Comparison of ENCODE assay signal across 21 cellular contexts in genomic region chr1:178172939-178173338, GRCh38.
DNase-seq lines count a peak whose midpoint lies in the region; ATAC-seq, FAIRE-seq and TF ChIP-seq lines count a peak whose summit lies in the region.
"Had no signal": no experiment of that assay in that cellular context is flagged by ENCODE, and none has a peak within 500 bp of the region (broad histone marks: within the 10 kb centered on the region; RNA-seq: fewer than 3 reads in every experiment).

No MANE protein-coding gene starts in this region.

- no peak overlapping the region for H3K4me2 ChIP-seq in fibroblast of lung (ENCODE audit: extremely low read depth, insufficient read depth, low read length)
- H3K4me2 ChIP-seq in trophoblast cell (ENCODE audit: low read length): no peak overlapping the region
- H3K4me2 ChIP-seq: BLaER1 treated with 17β-estradiol and CSF1 and Interleukin-3, amounts not matched to agents 10 nM and 100 nM had no signal

- no peak overlapping the region for H3K4ac ChIP-seq in trophoblast cell (ENCODE audit: low read depth, low read length)

- no peak overlapping the region for H3K14ac ChIP-seq in trophoblast cell (ENCODE audit: low read length)

- H4K20me1 ChIP-seq in fibroblast of lung (ENCODE audit: control insufficient read depth, extremely low read depth, insufficient read depth, low read length): no peaks in the 10 kb centered on the region

- no peak overlapping the region for H3K18ac ChIP-seq in trophoblast cell (ENCODE audit: low read length)

- no peaks in the 10 kb centered on the region for H3K36me3 ChIP-seq in adipocyte (ENCODE audit: control insufficient read depth, insufficient read depth, low read length, severe bottlenecking)
- H3K36me3 ChIP-seq in fibroblast of lung (ENCODE audit: control insufficient read depth, insufficient read depth, low read length): no peaks in the 10 kb centered on the region
- H3K36me3 ChIP-seq in trophoblast cell (ENCODE audit: control insufficient read depth in 1 of 2, insufficient read depth in 2 of 2, low read length in 2 of 2): no peaks in the 10 kb centered on the region
- H3K36me3 ChIP-seq: BLaER1 treated with 17β-estradiol and CSF1 and Interleukin-3, amounts not matched to agents 10 nM and 100 nM; gastrocnemius medialis; neutrophil had no signal

- H3K79me2 ChIP-seq in fibroblast of lung (ENCODE audit: control insufficient read depth, insufficient read depth, low read length) (peaks cover 17% of the 10 kb centered on the region), trophoblast cell (ENCODE audit: control insufficient read depth, insufficient read depth, low read length, poor library complexity) (no peaks in the 10 kb centered on the region)

- no peak for ATAC-seq in activated CD8-positive, alpha-beta T cell treated with anti-CD3 and anti-CD28 coated beads for 36 hours
- ATAC-seq: activated CD8-positive, alpha-beta T cell treated with anti-CD3 and anti-CD28 coated beads, Interleukin-2, amount 10 ng/mL, durations not matched to agents 7 days and 5 days; effector memory CD8-positive, alpha-beta T cell; gastrocnemius medialis; sciatic nerve had no signal

- H3K9me3 ChIP-seq in adipocyte (ENCODE audit: control insufficient read depth, low read length): no peaks in the 10 kb centered on the region
- no peaks in the 10 kb centered on the region for H3K9me3 ChIP-seq in fibroblast of lung (ENCODE audit: control insufficient read depth, insufficient read depth, low read depth, low read length)
- no peaks in the 10 kb centered on the region for H3K9me3 ChIP-seq in trophoblast cell (ENCODE audit: insufficient read depth, low read depth, low read length)
- H3K9me3 ChIP-seq: BLaER1 treated with 17β-estradiol and CSF1 and Interleukin-3, amounts not matched to agents 10 nM and 100 nM; gastrocnemius medialis; neutrophil; testis had no signal

- H3K4me3 Mint-ChIP-seq in activated CD8-positive, alpha-beta T cell treated with anti-CD3 and anti-CD28 coated beads for 36 hours: no peak overlapping the region
- H3K4me3 Mint-ChIP-seq: activated CD8-positive, alpha-beta T cell treated with anti-CD3 and anti-CD28 coated beads, Interleukin-2, amount 10 ng/mL, durations not matched to agents 7 days and 5 days; effector memory CD8-positive, alpha-beta T cell; mesothelial cell of epicardium had no signal

- DNase-seq in H54 (ENCODE audit: insufficient read length, low spot score) (no peak), adipocyte (ENCODE audit: low read depth) (peak; percentile 48), fibroblast of lung (ENCODE audit: low read depth in 2 of 2) (peak; percentile 47 to 77), trophoblast cell (peak; percentile 56 to 91), RPMI8226 (no peak), cortex of kidney (lab: John Stamatoyannopoulos, UW) (no peak)
- DNase-seq in activated CD8-positive, alpha-beta T cell treated with anti-CD3 and anti-CD28 coated beads for 36 hours: no peak
- no peak for DNase-seq in activated CD4-positive, alpha-beta T cell treated with anti-CD3 and anti-CD28 coated beads, Interleukin-2, amount 50 U/mL, for 4 hours
- DNase-seq: activated CD8-positive, alpha-beta T cell treated with anti-CD3 and anti-CD28 coated beads, Interleukin-2, amount 10 ng/mL, durations not matched to agents 7 days and 5 days; aorta; DMS53; effector memory CD8-positive, alpha-beta T cell; gastrocnemius medialis; NCI-H187; NCI-H510A treated with DMSO at 0.1 percent for 48 hours; testis had no signal

- H3K9ac ChIP-seq in adipocyte (ENCODE audit: low read length) (no peak overlapping the region), fibroblast of lung (ENCODE audit: insufficient read depth, low read length) (no peak overlapping the region), trophoblast cell (ENCODE audit: low read length) (no peak overlapping the region)
- H3K9ac ChIP-seq: BLaER1 treated with 17β-estradiol and CSF1 and Interleukin-3, amounts not matched to agents 10 nM and 100 nM had no signal

- no peak overlapping the region for H3K27ac ChIP-seq in fibroblast of lung (ENCODE audit: insufficient read depth, low read length)
- H3K27ac ChIP-seq in trophoblast cell (ENCODE audit: low read depth, low read length): no peak overlapping the region
- H3K27ac ChIP-seq: BLaER1 treated with 17β-estradiol and CSF1 and Interleukin-3, amounts not matched to agents 10 nM and 100 nM; gastrocnemius medialis; neutrophil; SK-N-MC; testis had no signal

- H3K23ac ChIP-seq in trophoblast cell (ENCODE audit: low read length): no peak overlapping the region

- no peaks in the 10 kb centered on the region for H3K4me1 ChIP-seq in adipocyte (ENCODE audit: control insufficient read depth, insufficient read depth, low read length)
- peaks cover 4% of the 10 kb centered on the region for H3K4me1 ChIP-seq in fibroblast of lung (ENCODE audit: control insufficient read depth, extremely low read depth, insufficient read depth, low read length)
- H3K4me1 ChIP-seq in trophoblast cell (ENCODE audit: control insufficient read depth in 1 of 2, insufficient read depth in 2 of 2, low read length in 2 of 2): peaks cover 3 to 6% of the 10 kb centered on the region in 2 experiments
- H3K4me1 ChIP-seq: BLaER1 treated with 17β-estradiol and CSF1 and Interleukin-3, amounts not matched to agents 10 nM and 100 nM; gastrocnemius medialis; testis had no signal

- POLR2A ChIA-PET in activated CD8-positive, alpha-beta T cell treated with anti-CD3 and anti-CD28 coated beads for 36 hours (lab: Charles Lee): no interaction called here

- intact Hi-C loops in activated CD8-positive, alpha-beta T cell treated with anti-CD3 and anti-CD28 coated beads for 36 hours (cut with micrococcal nuclease): no loop called here

- WGBS in trophoblast cell (ENCODE audit: extremely low coverage, insufficient coverage, insufficient read length): no CpG with 5 or more reads among the region's 3 CpGs

- no peaks in the 10 kb centered on the region for H3K27me3 ChIP-seq in adipocyte (replicated peaks; ENCODE audit: control insufficient read depth, insufficient read depth, low read length)
- no peaks in the 10 kb centered on the region for H3K27me3 ChIP-seq in fibroblast of lung (ENCODE audit: control insufficient read depth, insufficient read depth, low read length)
- no peaks in the 10 kb centered on the region for H3K27me3 ChIP-seq in trophoblast cell (ENCODE audit: insufficient read depth, low read length)
- H3K27me3 ChIP-seq: BLaER1 treated with 17β-estradiol and CSF1 and Interleukin-3, amounts not matched to agents 10 nM and 100 nM; gastrocnemius medialis; neutrophil; testis had no signal

- H3K4me3 ChIP-seq in adipocyte (ENCODE audit: low read length) (no peak overlapping the region), fibroblast of lung (replicated peaks in 1 of 4; ENCODE audit: control extremely low read depth in 1 of 4, insufficient read depth in 1 of 4, low read depth in 3 of 4, low read length in 4 of 4) (no peak overlapping the region), trophoblast cell (ENCODE audit: low read depth, low read length) (no peak overlapping the region)
- H3K4me3 ChIP-seq: BLaER1 treated with 17β-estradiol and CSF1 and Interleukin-3, amounts not matched to agents 10 nM and 100 nM; gastrocnemius medialis; SK-N-MC; testis had no signal

- CTCF ChIA-PET in activated CD8-positive, alpha-beta T cell treated with anti-CD3 and anti-CD28 coated beads for 36 hours (lab: Charles Lee): no interaction called here

- no peaks in the 10 kb centered on the region for H3K4me1 Mint-ChIP-seq in activated CD8-positive, alpha-beta T cell treated with anti-CD3 and anti-CD28 coated beads for 36 hours (ENCODE audit: low read depth)

- FAIRE-seq in H54 (lab: Jason Lieb, UNC): peak; percentile 91

- no peak for TF ChIP-seq POLR2A in H54 (IDR thresholded peaks at IDR 0.05; ENCODE audit: low read depth, low read length)

- no peak for TF ChIP-seq CTCF in fibroblast of lung (conservative IDR thresholded peaks at IDR 0.05 in 1 of 2, IDR thresholded peaks at IDR 0.05 in 1 of 2; ENCODE audit: low read depth in 1 of 2, low read length in 2 of 2)
- no peak for TF ChIP-seq CTCF in activated CD8-positive, alpha-beta T cell treated with anti-CD3 and anti-CD28 coated beads for 36 hours (IDR thresholded peaks at IDR 0.05)

- H3K27ac Mint-ChIP-seq in activated CD8-positive, alpha-beta T cell treated with anti-CD3 and anti-CD28 coated beads for 36 hours: no peak overlapping the region
- H3K27ac Mint-ChIP-seq: activated CD8-positive, alpha-beta T cell treated with anti-CD3 and anti-CD28 coated beads, Interleukin-2, amount 10 ng/mL, durations not matched to agents 7 days and 5 days; effector memory CD8-positive, alpha-beta T cell; mesothelial cell of epicardium had no signal

- H2BK5ac ChIP-seq in trophoblast cell (ENCODE audit: low read depth, low read length, poor library complexity): no peak overlapping the region

- no peaks in the 10 kb centered on the region for H3K36me3 Mint-ChIP-seq in activated CD8-positive, alpha-beta T cell treated with anti-CD3 and anti-CD28 coated beads for 36 hours (ENCODE audit: low read depth)
- H3K36me3 Mint-ChIP-seq: mesothelial cell of epicardium had no signal

- H3K9me3 Mint-ChIP-seq in activated CD8-positive, alpha-beta T cell treated with anti-CD3 and anti-CD28 coated beads for 36 hours: peaks cover 3% of the 10 kb centered on the region

- no peak overlapping the region for H2AK5ac ChIP-seq in trophoblast cell (ENCODE audit: low read length)

- no peak overlapping the region for H2BK120ac ChIP-seq in trophoblast cell (ENCODE audit: insufficient read depth, low read length, poor library complexity)

- no peak overlapping the region for H2BK12ac ChIP-seq in trophoblast cell (ENCODE audit: low read length)

- H2AFZ ChIP-seq in fibroblast of lung (ENCODE audit: low read length) (no peak overlapping the region), trophoblast cell (ENCODE audit: insufficient read depth, low read length, poor library complexity) (no peak overlapping the region)

- no peak overlapping the region for H4K91ac ChIP-seq in trophoblast cell (ENCODE audit: low read depth, low read length)

- no peak overlapping the region for H4K8ac ChIP-seq in trophoblast cell (ENCODE audit: low read depth, low read length)

- H3K27me3 Mint-ChIP-seq in activated CD8-positive, alpha-beta T cell treated with anti-CD3 and anti-CD28 coated beads for 36 hours: no peaks in the 10 kb centered on the region
- H3K27me3 Mint-ChIP-seq: effector memory CD8-positive, alpha-beta T cell had no signal

- no peak overlapping the region for H4K12ac ChIP-seq in trophoblast cell (ENCODE audit: low read depth, low read length)

- no peaks in the 10 kb centered on the region for H3K79me1 ChIP-seq in trophoblast cell (ENCODE audit: low read length)

Comparison
In these comparisons a context has a peak if more than half of its experiments do, and no peak if none do; other contexts are left out.
1. DNase-seq: peak in adipocyte (single experiment), fibroblast of lung (2 of 2) and trophoblast cell (2 of 2); none in H54 (single experiment), activated CD8-positive, alpha-beta T cell treated with anti-CD3 and anti-CD28 coated beads for 36 hours (single experiment), activated CD4-positive, alpha-beta T cell treated with anti-CD3 and anti-CD28 coated beads, Interleukin-2, amount 50 U/mL, for 4 hours (0 of 2), RPMI8226 (single experiment) and cortex of kidney (single experiment).